ENCODE assay signal across 16 cellular contexts in genomic region chr16:87542531-87543102, GRCh38. TPM values are rescaled to one million over a fixed set of nuclear protein-coding genes. Genes with fewer than 3 reads are reported as not detected.
DNase-seq lines count a peak whose midpoint lies in the region; ATAC-seq, FAIRE-seq and TF ChIP-seq lines count a peak whose summit lies in the region.
"Had no signal": no experiment of that assay in that cellular context is flagged by ENCODE, and none has a peak within 500 bp of the region (broad histone marks: within the 10 kb centered on the region; RNA-seq: fewer than 3 reads in every experiment).

No MANE protein-coding gene starts in this region.

- no peaks in the 10 kb centered on the region for H3K79me2 ChIP-seq in neural cell (replicated peaks; ENCODE audit: insufficient read depth, low read length)

- TF ChIP-seq CTCF in neural cell (IDR thresholded peaks at IDR 0.05; ENCODE audit: poor library complexity, severe bottlenecking), result peak; percentile 22

- no peak overlapping the region for H3K4me2 ChIP-seq in neural cell (ENCODE audit: low read length)

- no peaks in the 10 kb centered on the region for H3K9me3 ChIP-seq in neural cell (ENCODE audit: low read length)

- no peaks in the 10 kb centered on the region for H4K20me1 ChIP-seq in neural cell (ENCODE audit: insufficient read depth)

- no peak for ATAC-seq in HG03521 (IDR thresholded peaks at IDR 0.05; ENCODE audit: unreplicated experiment)

- H3K36me3 ChIP-seq in neural cell (ENCODE audit: insufficient read depth, low read length), result no peaks in the 10 kb centered on the region
- H3K36me3 ChIP-seq: Peyer's patch had no signal

- no peak for TF ChIP-seq POLR2A in GM12892 (IDR thresholded peaks at IDR 0.05; ENCODE audit: low read depth, low read length)

- peak; percentile 14 for TF ChIP-seq EP300 in neural cell (conservative IDR thresholded peaks at IDR 0.05; ENCODE audit: poor library complexity, severe bottlenecking)

- H3K27ac ChIP-seq in neural cell (ENCODE audit: low read length), result peak overlapping the region; percentile 16

- H3F3A ChIP-seq in neural cell (ENCODE audit: insufficient read depth, low read length, poor library complexity, severe bottlenecking), result no peaks in the 10 kb centered on the region

- no peaks in the 10 kb centered on the region for H3K27me3 ChIP-seq in neural cell (ENCODE audit: insufficient read depth, low read depth, low read length)
- H3K27me3 ChIP-seq: Peyer's patch had no signal

- peak overlapping the region; percentile 15 for H3K9ac ChIP-seq in neural cell (ENCODE audit: low read length)

- TF ChIP-seq RAD21 in neural cell (conservative IDR thresholded peaks at IDR 0.05), result peak; percentile 21

- no peaks in the 10 kb centered on the region for H3K9me2 ChIP-seq in neural cell (ENCODE audit: insufficient read depth, low read length)

- peak; percentile 8 for DNase-seq in NCI-H2107 treated with DMSO at 0.1 percent for 48 hours (lab: John Stamatoyannopoulos, UW; ENCODE audit: unreplicated experiment)
- no peak for DNase-seq in NCI-H2107 (lab: John Stamatoyannopoulos, UW)
- DNase-seq in LHCN-M2 (ENCODE audit: low read depth), result peak; percentile 56
- DNase-seq in amniotic epithelial cell (ENCODE audit: low read depth), result peak; percentile 10
- DNase-seq in GM12892 (ENCODE audit: insufficient read length), result no peak
- no peak for DNase-seq in foreskin melanocyte
- DNase-seq: 8988T, DMS79, NCI-H1105 treated with DMSO at 0.1 percent for 48 hours, NCI-H1930, NCI-H748 treated with DMSO at 0.1 percent for 48 hours, Peyer's patch, SIG-M5 had no signal

- FAIRE-seq in GM12892 (lab: Jason Lieb, UNC), result no peak

- peak overlapping the region; percentile 18 for H3K4me3 ChIP-seq in neural cell (ENCODE audit: low read length)
- H3K4me3 ChIP-seq: Peyer's patch had no signal

- H2AFZ ChIP-seq in neural cell (ENCODE audit: low read depth, low read length), result no peak overlapping the region

TF ChIP-seq in neural cell, 6 proteins besides CTCF, POLR2A, EP300 and RAD21:
- TF ChIP-seq TAF1 (IDR thresholded peaks at IDR 0.05; ENCODE audit: low read depth) (no peak), SMC3 (conservative IDR thresholded peaks at IDR 0.05; ENCODE audit: poor library complexity) (peak; percentile 39)
TF ChIP-seq in neural cell: peak in this region for 1.

RNA-seq across cellular contexts. Expression of gene ZCCHC14, which starts 49.8 kb away (rescaled TPM):
- 3.2 and 4.4 TPM in 2 replicates for total RNA-seq in LHCN-M2 (2014; rRNA removed)
- polyA plus RNA-seq in LHCN-M2 (2012), result 4.4 TPM
- 22.1 and 22.8 TPM in 2 replicates for polyA plus RNA-seq in neural cell
- polyA minus RNA-seq in neural cell, result 39.2 and 46.3 TPM in 2 replicates
- polyA plus RNA-seq in GM12892 (2012; ENCODE audit: missing spikeins), result 0.30 TPM

RNA-seq across cellular contexts. Expression of gene JPH3, which starts 59.7 kb away (rescaled TPM):
- total RNA-seq in LHCN-M2 (2014; rRNA removed), result not detected in 2 replicates
- 0.01 TPM for polyA plus RNA-seq in LHCN-M2 (2012)
- polyA plus RNA-seq in neural cell, result 22.2 and 32.2 TPM in 2 replicates
- polyA minus RNA-seq in neural cell, result 58.0 and 60.6 TPM in 2 replicates
- 0.06 TPM for polyA plus RNA-seq in GM12892 (2012; ENCODE audit: missing spikeins)
- polyA plus RNA-seq: CD14-positive monocyte had no signal

Comparison
In these comparisons a context has a peak if more than half of its experiments do, and no peak if none do; other contexts are left out.
1. DNase-seq: peak in NCI-H2107 treated with DMSO at 0.1 percent for 48 hours (single experiment), LHCN-M2 (single experiment) and amniotic epithelial cell (single experiment); none in NCI-H2107 (single experiment), GM12892 (single experiment) and foreskin melanocyte (single experiment).